In genomic region chr12:94637714-94638113, GRCh38 we compare ENCODE assay signal across 1 cellular context.
TF ChIP-seq lines count a peak whose summit lies in the region.

No MANE protein-coding gene starts in this region.

TF ChIP-seq in HepG2, 621 proteins besides CTCF, POLR2A, EP300 and RAD21 (continued from another document and continues in another):
- TF ChIP-seq HMGXB3 (CRISPR knock-in tag; IDR thresholded peaks at IDR 0.05; ENCODE audit: borderline replicate concordance) (no peak), IRF9 (CRISPR knock-in tag; IDR thresholded peaks at IDR 0.05; ENCODE audit: borderline replicate concordance) (no peak), SOX6 (IDR thresholded peaks at IDR 0.05) (no peak), SOX6 (CRISPR knock-in tag; IDR thresholded peaks at IDR 0.05) (peak; percentile 16; the same call in 1 of the 2 replicates), ARID5B (CRISPR knock-in tag; IDR thresholded peaks at IDR 0.05) (peak; percentile 46; the same call in 1 of the 2 replicates), FOXP1 (IDR thresholded peaks at IDR 0.05) (no peak), FOXP1 (CRISPR knock-in tag; IDR thresholded peaks at IDR 0.05) (0 out of 2 replicates have a peak, but pooled peaks have one; percentile 30), ZNF503 (CRISPR knock-in tag; IDR thresholded peaks at IDR 0.05) (0 out of 2 replicates have a peak, but pooled peaks have one; percentile 14), ZNF646 (CRISPR knock-in tag; IDR thresholded peaks at IDR 0.05) (peak; percentile 41; the same call in 1 of the 2 replicates), FOXA3 (CRISPR knock-in tag; IDR thresholded peaks at IDR 0.05) (peak; percentile 90), ETV5 (CRISPR knock-in tag; IDR thresholded peaks at IDR 0.05; ENCODE audit: borderline replicate concordance) (no peak), HMG20A (CRISPR knock-in tag; IDR thresholded peaks at IDR 0.05; ENCODE audit: borderline replicate concordance) (peak; percentile 21; the same call in 1 of the 2 replicates), GATAD2A (CRISPR knock-in tag; IDR thresholded peaks at IDR 0.05) (peak; percentile 44; the same call in 1 of the 2 replicates), AHDC1 (CRISPR knock-in tag; IDR thresholded peaks at IDR 0.05; ENCODE audit: borderline replicate concordance) (peak; percentile 52; the same call in 1 of the 2 replicates), ZNF644 (CRISPR knock-in tag; IDR thresholded peaks at IDR 0.05; ENCODE audit: low read depth) (peak; percentile 66; the same call in 1 of the 2 replicates), PPARG (CRISPR knock-in tag; conservative IDR thresholded peaks at IDR 0.05) (peak; percentile 54), BCLAF1 (IDR thresholded peaks at IDR 0.05) (no peak), TEAD3 (CRISPR knock-in tag; optimal IDR thresholded peaks at IDR 0.05; ENCODE audit: borderline replicate concordance) (peak; percentile 11), FOXA1 (IDR thresholded peaks at IDR 0.05) (no peak), FOXA1 (CRISPR knock-in tag; IDR thresholded peaks at IDR 0.05) (peak; percentile 60), ZNF678 (CRISPR knock-in tag; IDR thresholded peaks at IDR 0.05) (no peak), ZNF333 (CRISPR knock-in tag; IDR thresholded peaks at IDR 0.05; ENCODE audit: borderline replicate concordance) (no peak), CEBPB (IDR thresholded peaks at IDR 0.05; ENCODE audit: borderline replicate concordance, low read depth, low read length) (peak; percentile 64; the same call in 1 of the 2 replicates), FOSL2 (CRISPR knock-in tag; IDR thresholded peaks at IDR 0.05) (peak; percentile 45), ZNF24 (IDR thresholded peaks at IDR 0.05) (peak; percentile 90)
